Comparison of ENCODE assay signal across 12 cellular contexts in the genomic region with DNA sequence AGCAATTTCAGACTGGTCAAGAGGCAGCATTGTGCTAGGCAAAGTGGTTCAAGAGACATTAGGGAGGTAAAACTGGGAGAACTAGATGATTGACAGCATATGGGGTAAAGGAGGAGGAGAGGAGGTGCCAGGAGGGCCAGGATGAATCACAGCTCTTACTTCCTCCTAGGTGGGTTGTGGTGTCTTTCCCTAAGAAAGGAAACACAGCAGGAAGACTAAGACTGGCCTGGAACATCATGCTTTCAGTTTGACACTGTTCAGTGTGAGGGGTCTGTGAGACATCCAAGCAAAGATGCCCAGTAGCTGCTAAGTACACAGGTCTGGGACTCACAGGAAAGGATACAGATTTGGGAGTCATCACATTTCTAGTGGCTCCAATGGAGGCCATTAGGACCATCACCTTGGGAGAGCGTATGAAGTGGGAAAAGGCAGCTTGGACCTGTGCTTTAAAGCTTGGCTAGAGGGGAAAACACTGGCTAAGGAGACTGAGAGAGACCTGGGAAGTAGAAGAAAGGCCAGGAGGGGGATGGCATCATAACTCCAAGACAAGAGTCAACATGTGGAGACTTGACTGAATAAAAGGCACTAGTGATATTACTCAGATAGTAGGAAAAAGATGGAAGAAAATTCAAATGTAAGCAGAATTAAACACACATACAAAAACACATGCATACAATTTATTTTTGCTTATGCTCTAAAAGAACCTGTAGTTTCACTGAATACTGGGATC. TPM values are rescaled to one million over a fixed set of nuclear protein-coding genes. Genes with fewer than 3 reads are reported as not detected.
DNase-seq lines count a peak whose midpoint lies in the region; ATAC-seq and TF ChIP-seq lines count a peak whose summit lies in the region.
"Had no signal": no experiment of that assay in that cellular context is flagged by ENCODE, and none has a peak within 500 bp of the region (broad histone marks: within the 10 kb centered on the region; RNA-seq: fewer than 3 reads in every experiment).

No MANE protein-coding gene starts in this region.

- H3K79me2 ChIP-seq in OCI-LY3 (ENCODE audit: low read length) = peaks cover 52% of the 10 kb centered on the region

- H3K4me1 Mint-ChIP-seq in activated naive CD8-positive, alpha-beta T cell (ENCODE audit: low read depth) = peaks cover 32% of the 10 kb centered on the region
- peaks cover 38% of the 10 kb centered on the region for H3K4me1 Mint-ChIP-seq in activated naive CD8-positive, alpha-beta T cell treated with anti-CD3 and anti-CD28 coated beads for 36 hours
- peaks cover 44 to 87% of the 10 kb centered on the region in 2 donors for H3K4me1 Mint-ChIP-seq in stimulated activated naive B cell treated with anti-CD40 and anti-IgM and Interleukin-4, amounts not matched to agents 10 μg/mL and 1 μg/mL and 100 μg/mL, for 72 hours

- H3K27me3 ChIP-seq in OCI-LY3 (ENCODE audit: low read depth, low read length) (no peaks in the 10 kb centered on the region), thyroid gland (no peaks in the 10 kb centered on the region), vagina (no peaks in the 10 kb centered on the region)

- H3K4me2 ChIP-seq in OCI-LY3 (ENCODE audit: low read length) = peak overlapping the region; percentile 66

- 100% methylated on average over 1 of the region's 1 CpG for WGBS in thyroid gland, 2 donors

- TF ChIP-seq CTCF in OCI-LY3 (IDR thresholded peaks at IDR 0.05; ENCODE audit: low read depth, low read length) (no peak), epithelial cell of esophagus (IDR thresholded peaks at IDR 0.05; ENCODE audit: insufficient read depth, low read depth, low read length, missing control alignments) (no peak), thyroid gland (IDR thresholded peaks at IDR 0.05) (no peak), vagina (IDR thresholded peaks at IDR 0.05) (no peak)

- TF ChIP-seq POLR2A in thyroid gland (IDR thresholded peaks at IDR 0.05) (no peak), vagina (IDR thresholded peaks at IDR 0.05) (no peak)

- no peak for DNase-seq in activated naive CD8-positive, alpha-beta T cell treated with anti-CD3 and anti-CD28 coated beads for 36 hours
- peak; percentile 93 for DNase-seq in epithelial cell of esophagus (ENCODE audit: low read depth)
- no peak for DNase-seq in stimulated activated naive B cell treated with anti-CD40 and anti-IgM and Interleukin-4, amounts not matched to agents 10 μg/mL and 1 μg/mL and 100 μg/mL, for 72 hours
- DNase-seq in thyroid gland = no peak
- DNase-seq in vagina (ENCODE audit: extremely low spot score in 2 of 2) = no peak
- DNase-seq: EL; NCI-H345; stimulated activated CD4-positive, alpha-beta T cell treated with anti-CD3 and anti-CD28 coated beads, Interleukin-1b, Interleukin-23, amount 100 ng/mL, for 48 hours had no signal

- peaks cover 13% of the 10 kb centered on the region for H3K36me3 Mint-ChIP-seq in activated naive CD8-positive, alpha-beta T cell
- H3K36me3 Mint-ChIP-seq in activated naive CD8-positive, alpha-beta T cell treated with anti-CD3 and anti-CD28 coated beads for 36 hours = peaks cover 17% of the 10 kb centered on the region
- H3K36me3 Mint-ChIP-seq in stimulated activated naive B cell treated with anti-CD40 and anti-IgM and Interleukin-4, amounts not matched to agents 10 μg/mL and 1 μg/mL and 100 μg/mL, for 72 hours = peaks cover 48 to 64% of the 10 kb centered on the region in 2 donors

- H3K4me3 Mint-ChIP-seq in activated naive CD8-positive, alpha-beta T cell = no peak overlapping the region
- H3K4me3 Mint-ChIP-seq in activated naive CD8-positive, alpha-beta T cell treated with anti-CD3 and anti-CD28 coated beads for 36 hours = no peak overlapping the region
- peak overlapping the region; percentile 57 to 79 for H3K4me3 Mint-ChIP-seq in stimulated activated naive B cell treated with anti-CD40 and anti-IgM and Interleukin-4, amounts not matched to agents 10 μg/mL and 1 μg/mL and 100 μg/mL, for 72 hours

- H3K27ac ChIP-seq in OCI-LY3 (ENCODE audit: low read length) (peak overlapping the region; percentile 97), thyroid gland (no peak overlapping the region), vagina (no peak overlapping the region)
- H3K27ac ChIP-seq: prostate gland had no signal

- H3K36me3 ChIP-seq in OCI-LY3 (replicated peaks; ENCODE audit: low read depth, low read length) = peaks cover 27% of the 10 kb centered on the region
- no peaks in the 10 kb centered on the region for H3K36me3 ChIP-seq in thyroid gland
- H3K36me3 ChIP-seq in vagina = no peaks in the 10 kb centered on the region
- H3K36me3 ChIP-seq: prostate gland had no signal

- ATAC-seq in stimulated activated naive B cell treated with anti-CD40 and anti-IgM and Interleukin-4, amounts not matched to agents 10 μg/mL and 1 μg/mL and 100 μg/mL, for 72 hours (replicated peaks) = peak in 1 of 2 donors; percentile 3
- no peak for ATAC-seq in HG02852 (IDR thresholded peaks at IDR 0.05; ENCODE audit: unreplicated experiment)

- peak overlapping the region; percentile 22 for H3K27ac Mint-ChIP-seq in activated naive CD8-positive, alpha-beta T cell
- no peak overlapping the region for H3K27ac Mint-ChIP-seq in activated naive CD8-positive, alpha-beta T cell treated with anti-CD3 and anti-CD28 coated beads for 36 hours
- H3K27ac Mint-ChIP-seq in stimulated activated naive B cell treated with anti-CD40 and anti-IgM and Interleukin-4, amounts not matched to agents 10 μg/mL and 1 μg/mL and 100 μg/mL, for 72 hours = peak overlapping the region; percentile 82

- no peaks in the 10 kb centered on the region for H3K9me3 Mint-ChIP-seq in activated naive CD8-positive, alpha-beta T cell (ENCODE audit: low read depth)
- no peaks in the 10 kb centered on the region for H3K9me3 Mint-ChIP-seq in activated naive CD8-positive, alpha-beta T cell treated with anti-CD3 and anti-CD28 coated beads for 36 hours
- no peaks in the 10 kb centered on the region for H3K9me3 Mint-ChIP-seq in stimulated activated naive B cell treated with anti-CD40 and anti-IgM and Interleukin-4, amounts not matched to agents 10 μg/mL and 1 μg/mL and 100 μg/mL, for 72 hours

- H3K9ac ChIP-seq in OCI-LY3 (ENCODE audit: low read length) = peak overlapping the region; percentile 57

- intact Hi-C loops in thyroid gland (cut with DNase I) = no loop called here
- intact Hi-C loops in vagina (cut with DNase I) = no loop called here

- H3K9me3 ChIP-seq in OCI-LY3 (ENCODE audit: insufficient read depth, low read length) (no peaks in the 10 kb centered on the region), thyroid gland (no peaks in the 10 kb centered on the region), vagina (no peaks in the 10 kb centered on the region)
- H3K9me3 ChIP-seq: prostate gland had no signal

- H3K27me3 Mint-ChIP-seq in activated naive CD8-positive, alpha-beta T cell = no peaks in the 10 kb centered on the region
- no peaks in the 10 kb centered on the region for H3K27me3 Mint-ChIP-seq in activated naive CD8-positive, alpha-beta T cell treated with anti-CD3 and anti-CD28 coated beads for 36 hours
- H3K27me3 Mint-ChIP-seq in stimulated activated naive B cell treated with anti-CD40 and anti-IgM and Interleukin-4, amounts not matched to agents 10 μg/mL and 1 μg/mL and 100 μg/mL, for 72 hours = no peaks in the 10 kb centered on the region

- peaks cover 82% of the 10 kb centered on the region for H3K4me1 ChIP-seq in OCI-LY3 (ENCODE audit: low read length)
- H3K4me1 ChIP-seq in thyroid gland = peaks cover 0 to 5% of the 10 kb centered on the region in 2 donors
- peaks cover 17% of the 10 kb centered on the region for H3K4me1 ChIP-seq in vagina
- H3K4me1 ChIP-seq: prostate gland had no signal

- no peak overlapping the region for H2AFZ ChIP-seq in OCI-LY3 (ENCODE audit: low read depth, low read length)

- H3K4me3 ChIP-seq in OCI-LY3 (ENCODE audit: low read length) (no peak overlapping the region; the same call in 1 of the 2 replicates), epithelial cell of esophagus (ENCODE audit: low read length) (no peak overlapping the region), thyroid gland (replicated peaks in 1 of 3) (no peak overlapping the region), vagina (no peak overlapping the region)
- H3K4me3 ChIP-seq: prostate gland had no signal

- no peaks in the 10 kb centered on the region for H4K20me1 ChIP-seq in OCI-LY3 (ENCODE audit: insufficient read depth, low read length)

RNA-seq across cellular contexts. Expression of gene CD58, which starts 17.3 kb away (rescaled TPM):
- 1 to 10 TPM; 8.1 to 8.2 TPM for total RNA-seq in activated naive CD8-positive, alpha-beta T cell treated with anti-CD3 and anti-CD28 coated beads for 36 hours
- total RNA-seq in thyroid gland = 10 to 100 TPM; 17.5 to 51.9 (median 23.1) TPM
- 54.5 TPM for total RNA-seq in vagina

Comparison
In these comparisons a context has a peak if more than half of its experiments do, and no peak if none do; other contexts are left out.
1. H3K4me3 Mint-ChIP-seq: peak in stimulated activated naive B cell treated with anti-CD40 and anti-IgM and Interleukin-4, amounts not matched to agents 10 μg/mL and 1 μg/mL and 100 μg/mL, for 72 hours (2 of 2); none in activated naive CD8-positive, alpha-beta T cell (single experiment) and activated naive CD8-positive, alpha-beta T cell treated with anti-CD3 and anti-CD28 coated beads for 36 hours (single experiment).